In the genomic region with DNA sequence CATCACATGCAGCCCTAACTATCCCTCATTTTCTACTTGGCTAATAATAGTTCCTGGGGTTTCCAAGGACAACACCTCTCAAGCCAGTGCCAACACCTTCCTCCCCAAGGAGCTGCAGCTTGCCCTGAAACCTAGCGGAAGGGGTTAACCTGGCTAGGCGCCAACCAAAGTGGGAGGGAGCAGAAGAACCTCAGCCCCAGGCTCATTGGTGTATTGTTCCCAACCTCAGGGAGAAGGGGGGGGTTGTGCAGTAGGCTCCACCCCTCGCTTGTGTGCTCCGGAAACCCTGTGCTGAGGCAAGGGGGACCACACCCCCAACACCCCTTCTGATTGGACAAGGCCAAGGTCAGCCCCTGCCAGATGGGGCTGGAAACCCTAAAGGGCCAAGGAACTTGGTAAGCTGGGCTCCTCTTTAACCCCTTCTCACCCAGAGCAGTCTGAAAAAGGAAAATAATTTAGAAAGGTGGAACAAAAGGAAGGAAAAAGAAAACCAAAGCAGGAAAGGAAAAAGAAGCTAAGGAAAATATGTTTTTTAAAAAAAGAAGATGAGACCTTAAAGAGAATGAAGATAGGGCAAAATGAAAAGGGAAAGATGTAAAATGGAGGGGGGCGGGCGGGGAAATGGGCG, we compare ENCODE assay signal across 8 cellular contexts. TPM values are rescaled to one million over a fixed set of nuclear protein-coding genes. Genes with fewer than 3 reads are reported as not detected.
A peak's percentile ranks its signal among the peaks of the same experiment; 100 is the strongest.
DNase-seq lines count a peak whose midpoint lies in the region; ATAC-seq and TF ChIP-seq lines count a peak whose summit lies in the region.

No MANE protein-coding gene starts in this region.

- H3K23ac ChIP-seq in IMR-90 (ENCODE audit: low read depth, low read length): peak overlapping the region; percentile 91

- H4K20me1 ChIP-seq in IMR-90 (ENCODE audit: insufficient read depth, low read length): peaks cover 17% of the 10 kb centered on the region; the same call in 1 of the 2 replicates

- peak overlapping the region; percentile 93 for H3K4me3 Mint-ChIP-seq in activated T-cell treated with anti-CD3 and anti-CD28 coated beads, Interleukin-2, amount 50 U/mL, for 4 hours
- peak overlapping the region; percentile 87 to 97 (median 92) for H3K4me3 Mint-ChIP-seq in naive B cell

- H3K18ac ChIP-seq in IMR-90 (ENCODE audit: low read depth, low read length): no peak overlapping the region

- peak overlapping the region; percentile 91 to 98 (median 97) for H3K27ac Mint-ChIP-seq in naive B cell

- peaks cover 46% of the 10 kb centered on the region for H3K36me3 ChIP-seq in IMR-90 (ENCODE audit: control insufficient read depth, insufficient read depth, low read length)
- H3K36me3 ChIP-seq in esophagus muscularis mucosa: peaks cover 42 to 50% (median 48%) of the 10 kb centered on the region in 4 donors

- peaks cover 48% of the 10 kb centered on the region for H3K4me1 Mint-ChIP-seq in activated T-cell treated with anti-CD3 and anti-CD28 coated beads, Interleukin-2, amount 50 U/mL, for 4 hours (ENCODE audit: low read depth)
- H3K4me1 Mint-ChIP-seq in naive B cell: peaks cover 41 to 58% (median 48%) of the 10 kb centered on the region in 3 donors

- no peaks in the 10 kb centered on the region for H3K27me3 Mint-ChIP-seq in activated T-cell treated with anti-CD3 and anti-CD28 coated beads, Interleukin-2, amount 50 U/mL, for 4 hours (ENCODE audit: low read depth)
- no peaks in the 10 kb centered on the region for H3K27me3 Mint-ChIP-seq in naive B cell

- TF ChIP-seq RAD21 in IMR-90 (IDR thresholded peaks at IDR 0.05; ENCODE audit: low read length): no peak

- H2AFZ ChIP-seq in IMR-90 (replicated peaks; ENCODE audit: low read length, poor library complexity): peak overlapping the region; percentile 40

- dilution Hi-C loops in IMR-90 (cut with HindIII; ENCODE audit: low sequenced_read_pairs, unreplicated experiment): no loop called here

- H4K8ac ChIP-seq in IMR-90 (ENCODE audit: low read depth in 2 of 2, low read length in 2 of 2): peak overlapping the region; percentile 9 to 55; a peak in 3 of 4 replicates

- H3K9me1 ChIP-seq in IMR-90 (ENCODE audit: insufficient read depth, low read length): peaks cover 5% of the 10 kb centered on the region

- 100% methylated on average over 2 of the region's 7 CpGs; no CpG with 5 or more reads in 1 of the 2 experiments for WGBS in IMR-90 (ENCODE audit: extremely low coverage in 2 of 2, insufficient read length in 1 of 2), 2 experiments
- 46% methylated on average over 5 of the region's 7 CpGs for WGBS in esophagus muscularis mucosa

- H3K36me3 Mint-ChIP-seq in activated T-cell treated with anti-CD3 and anti-CD28 coated beads, Interleukin-2, amount 50 U/mL, for 4 hours (ENCODE audit: insufficient read depth): peaks cover 67% of the 10 kb centered on the region
- peaks cover 20 to 52% of the 10 kb centered on the region in 2 donors for H3K36me3 Mint-ChIP-seq in naive B cell

- peak overlapping the region; percentile 38 for H4K91ac ChIP-seq in IMR-90 (ENCODE audit: insufficient read depth, low read depth, low read length)

- peak overlapping the region; percentile 80 for H3K14ac ChIP-seq in IMR-90 (replicated peaks; ENCODE audit: low read depth, low read length)

- POLR2A ChIA-PET in IMR-90 (lab: Charles Lee; ENCODE audit: unreplicated experiment): no interaction called here

- no peak overlapping the region for H2BK20ac ChIP-seq in IMR-90 (ENCODE audit: low read depth, low read length)

- no peak for TF ChIP-seq CTCF in IMR-90 (conservative IDR thresholded peaks at IDR 0.05; ENCODE audit: low read depth, low read length)
- TF ChIP-seq CTCF in esophagus muscularis mucosa (IDR thresholded peaks at IDR 0.05): peak in 1 of 3 experiments; percentile 20

- CTCF ChIA-PET in IMR-90 (lab: Yijun Ruan, JAX): interaction anchor here (0.8 to 0.9 kb wide), 2 partner anchors 13 to 282 kb away, joined by 4 read pairs; partner anchors contain the start of genes EML3 and SLC3A2

- H3K4me1 ChIP-seq in IMR-90 (ENCODE audit: control insufficient read depth, insufficient read depth, low read length): peaks cover 7% of the 10 kb centered on the region
- H3K4me1 ChIP-seq in esophagus muscularis mucosa: peaks cover 33 to 59% (median 43%) of the 10 kb centered on the region in 4 donors

- peak overlapping the region; percentile 54 for H2AK5ac ChIP-seq in IMR-90 (ENCODE audit: low read depth, low read length)

- H3K27me3 ChIP-seq in IMR-90 (ENCODE audit: control insufficient read depth, insufficient read depth, low read length) (no peaks in the 10 kb centered on the region), esophagus muscularis mucosa (no peaks in the 10 kb centered on the region)

- H3K27ac ChIP-seq in IMR-90 (ENCODE audit: insufficient read depth, low read length): peak overlapping the region; percentile 76; the same call in 1 of the 2 replicates
- H3K27ac ChIP-seq in esophagus muscularis mucosa (replicated peaks in 1 of 4): peak overlapping the region; percentile 90 to 99 (median 98)

- ATAC-seq in GM21526 (IDR thresholded peaks at IDR 0.05; ENCODE audit: low FRiP score, unreplicated experiment): peak; percentile 37
- ATAC-seq in IMR-90 (ENCODE audit: low read depth): peak; percentile 73
- peak; percentile 67 to 69 for ATAC-seq in activated T-cell treated with anti-CD3 and anti-CD28 coated beads, Interleukin-2, amount 50 U/mL, for 4 hours
- peak; percentile 56 to 57 for ATAC-seq in naive B cell (ENCODE audit: low read depth in 2 of 2)

- H4K5ac ChIP-seq in IMR-90 (ENCODE audit: low read depth, low read length): 0 out of 2 replicates have a peak overlapping the region, but pooled peaks have one; percentile 26

- H3K9me3 ChIP-seq in IMR-90 (ENCODE audit: control insufficient read depth, insufficient read depth, low read length) (no peaks in the 10 kb centered on the region), esophagus muscularis mucosa (no peaks in the 10 kb centered on the region)

- in situ Hi-C loops in IMR-90 (cut with MboI; ENCODE audit: low sequenced_read_pairs): no loop called here

- H2BK15ac ChIP-seq in IMR-90 (ENCODE audit: low read depth, low read length): no peak overlapping the region

- DNase-seq in COLO829 (ENCODE audit: low spot score) (peak; percentile 99), IMR-90 (peak; percentile 99), esophagus muscularis mucosa (ENCODE audit: extremely low spot score) (peak; percentile 98), naive B cell (peak; percentile 88)
- DNase-seq in activated T-cell treated with anti-CD3 and anti-CD28 coated beads, Interleukin-2, amount 50 U/mL, for 4 hours: peak; percentile 91
- peak; percentile 89 to 93 for DNase-seq in stimulated activated CD8-positive, alpha-beta memory T cell treated with anti-CD3 and anti-CD28 coated beads, Interleukin-7, amount 100 ng/mL, for 4 hours (ENCODE audit: low read depth in 2 of 2)

- no peak for TF ChIP-seq EP300 in esophagus muscularis mucosa (IDR thresholded peaks at IDR 0.05)

- H2AK9ac ChIP-seq in IMR-90 (replicated peaks; ENCODE audit: low read depth, low read length, poor library complexity): peak overlapping the region; percentile 91

- no peak overlapping the region for H2BK120ac ChIP-seq in IMR-90 (ENCODE audit: low read depth, low read length)

- peak overlapping the region; percentile 91 for H3K4me2 ChIP-seq in IMR-90 (ENCODE audit: low read depth, low read length)

- intact Hi-C loops in IMR-90 (cut with micrococcal nuclease) (loop anchor here (10.0 kb wide), 1 partner anchor 96 kb away; no protein-coding TSS in a partner anchor), esophagus muscularis mucosa (cut with DNase I) (loop anchor here (10.0 kb wide), 1 partner anchor 256 kb away; no protein-coding TSS in a partner anchor)

- H3K56ac ChIP-seq in IMR-90 (ENCODE audit: extremely low read depth, insufficient read depth, low read length): no peak overlapping the region

- H3K9ac ChIP-seq in IMR-90 (ENCODE audit: low read depth, low read length): peak overlapping the region; percentile 90; the same call in 1 of the 2 replicates

- H2BK5ac ChIP-seq in IMR-90 (ENCODE audit: low read depth, low read length, poor library complexity, severe bottlenecking): peak overlapping the region; percentile 78

- no peaks in the 10 kb centered on the region for H3K9me3 Mint-ChIP-seq in activated T-cell treated with anti-CD3 and anti-CD28 coated beads, Interleukin-2, amount 50 U/mL, for 4 hours
- peaks cover 0 to 5% (median 0%) of the 10 kb centered on the region in 7 donors for H3K9me3 Mint-ChIP-seq in naive B cell

- H3K4me3 ChIP-seq in IMR-90 (ENCODE audit: insufficient read depth, low read depth, low read length) (no peak overlapping the region; the same call in 1 of the 2 replicates), esophagus muscularis mucosa (peak overlapping the region; percentile 67 to 100 (median 94))

- H3K79me1 ChIP-seq in IMR-90 (ENCODE audit: low read depth in 1 of 2, low read length in 2 of 2): peaks cover 15 to 49% of the 10 kb centered on the region in 2 experiments

- no TSS peak for BruUV-seq in IMR-90 (replicated peaks; lab: Mats Ljungman, UMichigan)

- TF ChIP-seq POLR2A in IMR-90 (IDR thresholded peaks at IDR 0.05; ENCODE audit: low read depth, low read length) (no peak), esophagus muscularis mucosa (IDR thresholded peaks at IDR 0.05; ENCODE audit: low read depth) (no peak)

- H3K4ac ChIP-seq in IMR-90 (ENCODE audit: low read depth, low read length): peak overlapping the region; percentile 80

RNA-seq across cellular contexts. Expression of gene MTA2, which starts 2.5 kb away (rescaled TPM):
- total RNA-seq in IMR-90 (2012; rRNA removed): 126 and 136 TPM in 2 replicates
- polyA plus RNA-seq in IMR-90 (2012; rRNA removed): 28.0 and 34.8 TPM in 2 replicates
- polyA plus RNA-seq in IMR-90 (2012; cell fraction: cytosol; rRNA removed): 14.4 and 18.0 TPM in 2 replicates
- 35.6 and 60.7 TPM in 2 replicates for polyA plus RNA-seq in IMR-90 (2012; cell fraction: nucleus; rRNA removed; ENCODE audit: low replicate concordance)
- 78.0 TPM for polyA plus RNA-seq in PFSK-1 (2012; ENCODE audit: insufficient read length, low read depth)
- 100 to 1,000 TPM; 217 to 224 (median 220) TPM for total RNA-seq in activated T-cell treated with anti-CD3 and anti-CD28 coated beads, Interleukin-2, amount 50 U/mL, for 4 hours
- 10 to 100 TPM; 60.2 to 91.4 (median 88.3) TPM for total RNA-seq in esophagus muscularis mucosa
- 10 to 100 TPM in 5 of 6 donors, 1 to 10 TPM in 1; 3.4 to 27.5 (median 17.8) TPM for polyA plus RNA-seq in naive B cell (ENCODE audit: low read depth in 6 of 6)

RNA-seq across cellular contexts. Expression of gene TUT1, which starts 7.9 kb away (rescaled TPM):
- total RNA-seq in IMR-90 (2012; rRNA removed): 3.3 and 4.3 TPM in 2 replicates
- polyA plus RNA-seq in IMR-90 (2012; rRNA removed): 10.1 TPM in 2 replicates
- 8.4 and 9.3 TPM in 2 replicates for polyA plus RNA-seq in IMR-90 (2012; cell fraction: cytosol; rRNA removed)
- polyA plus RNA-seq in IMR-90 (2012; cell fraction: nucleus; rRNA removed; ENCODE audit: low replicate concordance): 42.6 and 48.7 TPM in 2 replicates
- polyA plus RNA-seq in PFSK-1 (2012; ENCODE audit: insufficient read length, low read depth): 18.3 TPM
- total RNA-seq in activated T-cell treated with anti-CD3 and anti-CD28 coated beads, Interleukin-2, amount 50 U/mL, for 4 hours: 10 to 100 TPM; 39.4 to 46.1 (median 41.6) TPM
- total RNA-seq in esophagus muscularis mucosa: 1 to 10 TPM; 4.2 to 8.0 (median 6.0) TPM
- 10 to 100 TPM; 12.7 to 20.8 (median 16.2) TPM for polyA plus RNA-seq in naive B cell (ENCODE audit: low read depth in 6 of 6)

RNA-seq across cellular contexts. Expression of gene EML3, which starts 13.4 kb away (rescaled TPM):
- total RNA-seq in IMR-90 (2012; rRNA removed) (4.4 and 5.0 TPM in 2 replicates), esophagus muscularis mucosa (10 to 100 TPM; 27.0 to 33.6 (median 29.0) TPM)
- polyA plus RNA-seq in IMR-90 (2012; rRNA removed) (24.7 and 26.1 TPM in 2 replicates), naive B cell (ENCODE audit: low read depth in 6 of 6) (10 to 100 TPM in 5 of 6 donors, 1 to 10 TPM in 1; 9.7 to 15.5 (median 12.5) TPM)
- 13.6 and 18.0 TPM in 2 replicates for polyA plus RNA-seq in IMR-90 (2012; cell fraction: cytosol; rRNA removed)
- polyA plus RNA-seq in IMR-90 (2012; cell fraction: nucleus; rRNA removed; ENCODE audit: low replicate concordance): 158 and 257 TPM in 2 replicates
- 91.0 TPM for polyA plus RNA-seq in PFSK-1 (2012; ENCODE audit: insufficient read length, low read depth)
- total RNA-seq in activated T-cell treated with anti-CD3 and anti-CD28 coated beads, Interleukin-2, amount 50 U/mL, for 4 hours: 100 to 1,000 TPM; 145 to 160 (median 155) TPM

RNA-seq across cellular contexts. Expression of gene ROM1, which starts 13.9 kb away (rescaled TPM):
- total RNA-seq in IMR-90 (2012; rRNA removed) (2.2 TPM in 2 replicates), esophagus muscularis mucosa (10 to 100 TPM in 2 of 4 donors, 1 to 10 TPM in 2; 3.7 to 11.9 (median 10.1) TPM)
- polyA plus RNA-seq in IMR-90 (2012; rRNA removed) (1.7 and 2.5 TPM in 2 replicates), naive B cell (ENCODE audit: low read depth in 6 of 6) (1 to 10 TPM in 1 of 6 donors, under 1 TPM in 4, not detected in 1; 0.55 to 1.6 (median 0.66) TPM)
- 3.4 and 3.8 TPM in 2 replicates for polyA plus RNA-seq in IMR-90 (2012; cell fraction: cytosol; rRNA removed)
- polyA plus RNA-seq in IMR-90 (2012; cell fraction: nucleus; rRNA removed; ENCODE audit: low replicate concordance): 2.1 and 3.1 TPM in 2 replicates
- polyA plus RNA-seq in PFSK-1 (2012; ENCODE audit: insufficient read length, low read depth): 7.4 TPM
- 1 to 10 TPM; 5.8 to 6.6 (median 5.8) TPM for total RNA-seq in activated T-cell treated with anti-CD3 and anti-CD28 coated beads, Interleukin-2, amount 50 U/mL, for 4 hours

RNA-seq across cellular contexts. Expression of gene B3GAT3, which starts 22.6 kb away (rescaled TPM):
- 10.4 and 10.6 TPM in 2 replicates for total RNA-seq in IMR-90 (2012; rRNA removed)
- 38.4 and 51.7 TPM in 2 replicates for polyA plus RNA-seq in IMR-90 (2012; rRNA removed)
- polyA plus RNA-seq in IMR-90 (2012; cell fraction: cytosol; rRNA removed): 40.2 and 66.9 TPM in 2 replicates
- polyA plus RNA-seq in IMR-90 (2012; cell fraction: nucleus; rRNA removed; ENCODE audit: low replicate concordance): 32.1 and 121 TPM in 2 replicates
- 101 TPM for polyA plus RNA-seq in PFSK-1 (2012; ENCODE audit: insufficient read length, low read depth)
- 10 to 100 TPM; 58.2 to 66.2 (median 59.7) TPM for total RNA-seq in activated T-cell treated with anti-CD3 and anti-CD28 coated beads, Interleukin-2, amount 50 U/mL, for 4 hours
- total RNA-seq in esophagus muscularis mucosa: 10 to 100 TPM; 20.3 to 33.3 (median 22.1) TPM
- polyA plus RNA-seq in naive B cell (ENCODE audit: low read depth in 6 of 6): 10 to 100 TPM; 26.1 to 43.9 (median 30.8) TPM

Comparison
In these comparisons a context has a peak if more than half of its experiments do, and no peak if none do; other contexts are left out.
1. RNA of gene EML3, which starts 13.4 kb away (total RNA-seq): 145 to 160 TPM in activated T-cell treated with anti-CD3 and anti-CD28 coated beads, Interleukin-2, amount 50 U/mL, for 4 hours; 27.0 to 33.6 TPM in esophagus muscularis mucosa and 4.4 to 5.0 TPM in IMR-90; every median in the first group is over 4 times any median in the second.
2. Peak in every context shown above with its lines, with median percentiles within 50 percentile points of each other: DNase-seq and ATAC-seq.